1 cellular context compared by ENCODE assay signal in genomic region chr16:84065536-84066132, GRCh38.
TF ChIP-seq lines count a peak whose summit lies in the region.

No MANE protein-coding gene starts in this region.

TF ChIP-seq in WTC11, 78 proteins besides CTCF, POLR2A, EP300 and RAD21 (continued from another document):
- no peak for TF ChIP-seq AR (CRISPR knock-in tag; IDR thresholded peaks at IDR 0.05)
- no peak for TF ChIP-seq NR1H2 (CRISPR knock-in tag; IDR thresholded peaks at IDR 0.05)
- no peak for TF ChIP-seq ESRRA (CRISPR knock-in tag; IDR thresholded peaks at IDR 0.05; ENCODE audit: borderline replicate concordance)
- TF ChIP-seq ZNF396 (CRISPR knock-in tag; IDR thresholded peaks at IDR 0.05; ENCODE audit: borderline replicate concordance): no peak
- TF ChIP-seq TCF7 (CRISPR knock-in tag; IDR thresholded peaks at IDR 0.05; ENCODE audit: low read depth): no peak
- no peak for TF ChIP-seq GRHL2 (CRISPR knock-in tag; IDR thresholded peaks at IDR 0.05; ENCODE audit: insufficient replicate concordance, severe bottlenecking)
- no peak for TF ChIP-seq ZNF416 (CRISPR knock-in tag; IDR thresholded peaks at IDR 0.05)
- TF ChIP-seq CBFB (CRISPR knock-in tag; IDR thresholded peaks at IDR 0.05; ENCODE audit: low read depth): no peak
